1 cellular context compared by ENCODE assay signal in genomic region chr6:167341038-167341613, GRCh38.
TF ChIP-seq lines count a peak whose summit lies in the region.

No MANE protein-coding gene starts in this region.

TF ChIP-seq in HepG2, 621 proteins besides CTCF, POLR2A, EP300 and RAD21 (continued from another document and continues in another):
- TF ChIP-seq THAP7 (CRISPR knock-in tag; IDR thresholded peaks at IDR 0.05) (no peak), ZNF354B (CRISPR knock-in tag; IDR thresholded peaks at IDR 0.05) (no peak), ZFYVE20 (CRISPR knock-in tag; IDR thresholded peaks at IDR 0.05; ENCODE audit: borderline replicate concordance, low read depth) (no peak), ZNF546 (CRISPR knock-in tag; conservative IDR thresholded peaks at IDR 0.05) (no peak), MAFG (CRISPR knock-in tag; IDR thresholded peaks at IDR 0.05) (no peak), ZBTB8A (CRISPR knock-in tag; IDR thresholded peaks at IDR 0.05; ENCODE audit: borderline replicate concordance, low read depth) (no peak), FOXA3 (CRISPR knock-in tag; IDR thresholded peaks at IDR 0.05) (peak; percentile 32; the same call in 1 of the 2 replicates), ZNF547 (CRISPR knock-in tag; IDR thresholded peaks at IDR 0.05) (peak; percentile 27; the same call in 1 of the 2 replicates), RARA (CRISPR knock-in tag; IDR thresholded peaks at IDR 0.05) (no peak), ZNF18 (CRISPR knock-in tag; IDR thresholded peaks at IDR 0.05; ENCODE audit: insufficient replicate concordance) (no peak), KDM3A (CRISPR knock-in tag; IDR thresholded peaks at IDR 0.05; ENCODE audit: low read depth) (no peak), TP53 (CRISPR knock-in tag; conservative IDR thresholded peaks at IDR 0.05) (no peak), CEBPG (CRISPR knock-in tag; IDR thresholded peaks at IDR 0.05) (no peak), ZNF615 (CRISPR knock-in tag; IDR thresholded peaks at IDR 0.05; ENCODE audit: borderline replicate concordance) (no peak), ARNT (IDR thresholded peaks at IDR 0.05) (no peak), POGK (CRISPR knock-in tag; conservative IDR thresholded peaks at IDR 0.05) (0 out of 2 replicates have a peak, but pooled peaks have one; percentile 14), SALL1 (CRISPR knock-in tag; IDR thresholded peaks at IDR 0.05) (peak; percentile 32; the same call in 1 of the 2 replicates), HDAC2 (CRISPR knock-in tag; IDR thresholded peaks at IDR 0.05) (no peak), REST (IDR thresholded peaks at IDR 0.05; ENCODE audit: borderline replicate concordance in 1 of 2, low read depth in 1 of 2, low read length in 2 of 2) (no peak), MYNN (CRISPR knock-in tag; IDR thresholded peaks at IDR 0.05; ENCODE audit: low read depth) (no peak), NFKBIZ (CRISPR knock-in tag; IDR thresholded peaks at IDR 0.05) (no peak), ZNF772 (CRISPR knock-in tag; IDR thresholded peaks at IDR 0.05) (no peak), FOXO4 (CRISPR knock-in tag; conservative IDR thresholded peaks at IDR 0.05) (peak; percentile 83; the same call in 1 of the 2 replicates), HIVEP1 (CRISPR knock-in tag; IDR thresholded peaks at IDR 0.05) (no peak), NKX3-1 (CRISPR knock-in tag; IDR thresholded peaks at IDR 0.05) (no peak), ZKSCAN5 (CRISPR knock-in tag; IDR thresholded peaks at IDR 0.05) (no peak), ZNF552 (CRISPR knock-in tag; IDR thresholded peaks at IDR 0.05; ENCODE audit: borderline replicate concordance) (no peak), SNAI1 (CRISPR knock-in tag; IDR thresholded peaks at IDR 0.05; ENCODE audit: borderline replicate concordance) (no peak), ZNF510 (CRISPR knock-in tag; IDR thresholded peaks at IDR 0.05; ENCODE audit: low read depth) (peak; percentile 85; the same call in 1 of the 2 replicates), ZNF143 (CRISPR knock-in tag; IDR thresholded peaks at IDR 0.05) (no peak), ZNF512B (CRISPR knock-in tag; IDR thresholded peaks at IDR 0.05; ENCODE audit: borderline replicate concordance) (no peak), ZNF367 (CRISPR knock-in tag; IDR thresholded peaks at IDR 0.05; ENCODE audit: borderline replicate concordance) (no peak), IKZF5 (CRISPR knock-in tag; IDR thresholded peaks at IDR 0.05) (no peak), PBX3 (CRISPR knock-in tag; IDR thresholded peaks at IDR 0.05; ENCODE audit: borderline replicate concordance) (no peak), KDM5A (IDR thresholded peaks at IDR 0.05; ENCODE audit: borderline replicate concordance, low read length) (no peak), AKNA (CRISPR knock-in tag; IDR thresholded peaks at IDR 0.05; ENCODE audit: borderline replicate concordance) (no peak), ZNF670 (CRISPR knock-in tag; IDR thresholded peaks at IDR 0.05; ENCODE audit: borderline replicate concordance) (no peak), MED8 (CRISPR knock-in tag; IDR thresholded peaks at IDR 0.05; ENCODE audit: insufficient replicate concordance) (no peak), ZNF17 (CRISPR knock-in tag; IDR thresholded peaks at IDR 0.05) (no peak), BCL3 (CRISPR knock-in tag; IDR thresholded peaks at IDR 0.05) (no peak), NFE2 (CRISPR knock-in tag; IDR thresholded peaks at IDR 0.05) (no peak), SP1 (IDR thresholded peaks at IDR 0.05) (no peak), SP1 (CRISPR knock-in tag; IDR thresholded peaks at IDR 0.05) (no peak), RXRB (CRISPR knock-in tag; IDR thresholded peaks at IDR 0.05; ENCODE audit: borderline replicate concordance) (no peak)
